In genomic region chr15:94791516-94791915, GRCh38 we compare ENCODE assay signal across 20 cellular contexts.
A peak's percentile ranks its signal among the peaks of the same experiment; 100 is the strongest.
DNase-seq lines count a peak whose midpoint lies in the region; ATAC-seq and TF ChIP-seq lines count a peak whose summit lies in the region.
"Had no signal": no experiment of that assay in that cellular context is flagged by ENCODE, and none has a peak within 500 bp of the region (broad histone marks: within the 10 kb centered on the region; RNA-seq: fewer than 3 reads in every experiment).

No MANE protein-coding gene starts in this region.

- no peak for TF ChIP-seq POLR2A in breast epithelium (IDR thresholded peaks at IDR 0.05)

- POLR2A ChIA-PET in MCF 10A (lab: Yijun Ruan, JAX), result interaction anchor here (0.6 to 3.2 kb wide), 18 partner anchors 10 to 1544 kb away, joined by 3 to 36 read pairs (median 4); no protein-coding TSS in a partner anchor

- dilution Hi-C loops in mammary epithelial cell (cut with HindIII; ENCODE audit: low sequenced_read_pairs), result no loop called here

- BruUV-seq in MCF 10A (replicated peaks; lab: Mats Ljungman, UMichigan) (no TSS peak), mammary epithelial cell (replicated peaks; lab: Mats Ljungman, UMichigan) (no TSS peak)

- H3K4me1 ChIP-seq in breast epithelium (no peaks in the 10 kb centered on the region), mammary epithelial cell (ENCODE audit: insufficient read depth, low read length) (peaks cover 27% of the 10 kb centered on the region), tibial artery (no peaks in the 10 kb centered on the region), upper lobe of right lung (no peaks in the 10 kb centered on the region)
- H3K4me1 ChIP-seq: A549, Caco-2, HAP-1 had no signal

- peaks cover 44% of the 10 kb centered on the region for H3K4me1 Mint-ChIP-seq in MCF 10A (ENCODE audit: insufficient read depth, unreplicated experiment)
- no peaks in the 10 kb centered on the region for H3K4me1 Mint-ChIP-seq in stimulated activated memory B cell treated with anti-CD40 and anti-IgM and Interleukin-4, amounts not matched to agents 10 μg/mL and 1 μg/mL and 100 μg/mL, for 72 hours

- H3K27me3 ChIP-seq in breast epithelium (no peaks in the 10 kb centered on the region), mammary epithelial cell (ENCODE audit: insufficient read depth, low read length) (no peaks in the 10 kb centered on the region), tibial artery (no peaks in the 10 kb centered on the region), upper lobe of right lung (no peaks in the 10 kb centered on the region)

- H3K4me2 ChIP-seq in mammary epithelial cell (ENCODE audit: insufficient read depth, low read depth, low read length), result peak overlapping the region; percentile 87
- H3K4me2 ChIP-seq: A549 had no signal

- H4K20me1 ChIP-seq in mammary epithelial cell (ENCODE audit: insufficient read depth, low read length), result no peaks in the 10 kb centered on the region

- CTCF ChIA-PET in MCF 10A (lab: Yijun Ruan, JAX) (interaction anchor here (0.6 to 1.3 kb wide), 7 partner anchors 114 to 817 kb away, joined by 3 to 5 read pairs (median 3); no protein-coding TSS in a partner anchor), mammary epithelial cell (lab: Charles Lee; ENCODE audit: low non-redundant PET) (interaction anchor here (0.5 kb wide), 1 partner anchor 233 kb away, joined by 5 read pairs; no protein-coding TSS in a partner anchor)

- no peak for ATAC-seq in Right ventricle myocardium superior (ENCODE audit: poor library complexity)
- ATAC-seq in stimulated activated memory B cell treated with anti-CD40 and anti-IgM and Interleukin-4, amounts not matched to agents 10 μg/mL and 1 μg/mL and 100 μg/mL, for 72 hours, result no peak
- ATAC-seq in upper lobe of right lung, result no peak
- ATAC-seq: A549, HepG2 had no signal

- no peaks in the 10 kb centered on the region for H3K9me3 Mint-ChIP-seq in MCF 10A (ENCODE audit: unreplicated experiment)
- peaks cover 10% of the 10 kb centered on the region for H3K9me3 Mint-ChIP-seq in stimulated activated memory B cell treated with anti-CD40 and anti-IgM and Interleukin-4, amounts not matched to agents 10 μg/mL and 1 μg/mL and 100 μg/mL, for 72 hours

- peak; percentile 33 for DNase-seq in MCF 10A (ENCODE audit: unreplicated experiment)
- no peak for DNase-seq in breast epithelium (ENCODE audit: low spot score in 2 of 2)
- peak; percentile 57 for DNase-seq in mammary epithelial cell
- no peak for DNase-seq in epithelial cell of prostate (ENCODE audit: low read depth, low spot score)
- DNase-seq in Right ventricle myocardium superior, result no peak
- DNase-seq in tibial artery, result no peak
- DNase-seq in upper lobe of right lung, result no peak
- DNase-seq: AML-193; Caco-2; CD4-positive, alpha-beta T cell; DMS79; GDM1; GM23248 had no signal

- peak overlapping the region; percentile 68 for H3K4me3 Mint-ChIP-seq in MCF 10A (ENCODE audit: unreplicated experiment)
- no peak overlapping the region for H3K4me3 Mint-ChIP-seq in stimulated activated memory B cell treated with anti-CD40 and anti-IgM and Interleukin-4, amounts not matched to agents 10 μg/mL and 1 μg/mL and 100 μg/mL, for 72 hours
- H3K4me3 Mint-ChIP-seq: CD4-positive, alpha-beta T cell had no signal

- intact Hi-C loops in MCF 10A (cut with micrococcal nuclease), result loop anchor here (2.0 kb wide), 1 partner anchor 117 kb away; no protein-coding TSS in a partner anchor
- intact Hi-C loops in breast epithelium (cut with DNase I; ENCODE audit: low total_unique reads), result loop anchor here (10.0 kb wide), 1 partner anchor 1953 kb away; no protein-coding TSS in a partner anchor
- intact Hi-C loops in mammary epithelial cell (cut with micrococcal nuclease), result loop anchor here (1.0 to 5.0 kb wide), 2 partner anchors 114 to 226 kb away; no protein-coding TSS in a partner anchor
- intact Hi-C loops in Right ventricle myocardium superior (cut with DNase I), result no loop called here
- intact Hi-C loops in tibial artery (cut with DNase I; ENCODE audit: low total_unique reads), result no loop called here
- intact Hi-C loops in upper lobe of right lung (cut with DNase I), result no loop called here

- no peak overlapping the region for H3K4me3 ChIP-seq in breast epithelium
- H3K4me3 ChIP-seq in mammary epithelial cell (replicated peaks in 1 of 3; ENCODE audit: insufficient read depth in 1 of 3, low read depth in 2 of 3, low read length in 3 of 3), result peak overlapping the region in 2 of 3 experiments; percentile 63 to 65
- no peak overlapping the region for H3K4me3 ChIP-seq in tibial artery
- no peak overlapping the region for H3K4me3 ChIP-seq in upper lobe of right lung
- H3K4me3 ChIP-seq: A549, GM23248, HAP-1 had no signal

- H3K27ac ChIP-seq in breast epithelium (no peak overlapping the region), mammary epithelial cell (ENCODE audit: insufficient read depth, low read depth, low read length) (peak overlapping the region; percentile 98), epithelial cell of prostate (peak overlapping the region; percentile 60), tibial artery (no peak overlapping the region), upper lobe of right lung (no peak overlapping the region)
- H3K27ac ChIP-seq: 22Rv1, A549, C4-2B, GM23248, HL-60 had no signal

- no peak for TF ChIP-seq CTCF in MCF 10A (IDR thresholded peaks at IDR 0.05; ENCODE audit: unreplicated experiment)
- no peak for TF ChIP-seq CTCF in breast epithelium (IDR thresholded peaks at IDR 0.05)
- no peak for TF ChIP-seq CTCF in mammary epithelial cell (conservative IDR thresholded peaks at IDR 0.05 in 1 of 2, IDR thresholded peaks at IDR 0.05 in 1 of 2; ENCODE audit: extremely low read depth in 1 of 2, insufficient read depth in 1 of 2, low read depth in 1 of 2, low read length in 2 of 2)
- TF ChIP-seq CTCF in tibial artery (IDR thresholded peaks at IDR 0.05), result no peak
- TF ChIP-seq CTCF in upper lobe of right lung (IDR thresholded peaks at IDR 0.05), result no peak

- H3K9me3 ChIP-seq in breast epithelium (no peaks in the 10 kb centered on the region), mammary epithelial cell (replicated peaks; ENCODE audit: insufficient read depth, low read length) (no peaks in the 10 kb centered on the region), tibial artery (no peaks in the 10 kb centered on the region), upper lobe of right lung (no peaks in the 10 kb centered on the region)
- H3K9me3 ChIP-seq: Caco-2, HAP-1 had no signal

- H2AFZ ChIP-seq in mammary epithelial cell (ENCODE audit: low read depth, low read length), result no peak overlapping the region
- H2AFZ ChIP-seq: GM23248 had no signal

- no peaks in the 10 kb centered on the region for H3K36me3 Mint-ChIP-seq in MCF 10A (ENCODE audit: insufficient read depth, unreplicated experiment)
- H3K36me3 Mint-ChIP-seq in stimulated activated memory B cell treated with anti-CD40 and anti-IgM and Interleukin-4, amounts not matched to agents 10 μg/mL and 1 μg/mL and 100 μg/mL, for 72 hours, result no peaks in the 10 kb centered on the region

- H3K27me3 Mint-ChIP-seq in MCF 10A (ENCODE audit: insufficient read depth, unreplicated experiment), result no peaks in the 10 kb centered on the region
- H3K27me3 Mint-ChIP-seq in stimulated activated memory B cell treated with anti-CD40 and anti-IgM and Interleukin-4, amounts not matched to agents 10 μg/mL and 1 μg/mL and 100 μg/mL, for 72 hours, result no peaks in the 10 kb centered on the region

- in situ Hi-C loops in mammary epithelial cell (cut with MboI; ENCODE audit: low sequenced_read_pairs in 2 of 2), result no loop called here

- H3K9ac ChIP-seq in mammary epithelial cell (ENCODE audit: insufficient read depth, low read length), result peak overlapping the region; percentile 49
- H3K9ac ChIP-seq: GM23248 had no signal

- H3K36me3 ChIP-seq in breast epithelium (no peaks in the 10 kb centered on the region), mammary epithelial cell (ENCODE audit: insufficient read depth, low read length) (no peaks in the 10 kb centered on the region), tibial artery (no peaks in the 10 kb centered on the region), upper lobe of right lung (no peaks in the 10 kb centered on the region)
- H3K36me3 ChIP-seq: HAP-1 had no signal

- peak overlapping the region; percentile 89 for H3K27ac Mint-ChIP-seq in MCF 10A (ENCODE audit: low read depth, unreplicated experiment)
- H3K27ac Mint-ChIP-seq in stimulated activated memory B cell treated with anti-CD40 and anti-IgM and Interleukin-4, amounts not matched to agents 10 μg/mL and 1 μg/mL and 100 μg/mL, for 72 hours, result no peak overlapping the region
- H3K27ac Mint-ChIP-seq: CD4-positive, alpha-beta T cell had no signal

- peaks cover 28% of the 10 kb centered on the region for H3K79me2 ChIP-seq in mammary epithelial cell (ENCODE audit: insufficient read depth, low read length)

- 4% methylated on average over 2 of the region's 2 CpGs for WGBS in mammary epithelial cell (ENCODE audit: low coverage, missing lambda C conversion rate)

Comparison
In these comparisons a context has a peak if more than half of its experiments do, and no peak if none do; other contexts are left out.
1. DNase-seq: peak in MCF 10A (single experiment) and mammary epithelial cell (single experiment); none in breast epithelium (0 of 2), epithelial cell of prostate (single experiment), Right ventricle myocardium superior (single experiment), tibial artery (0 of 2) and upper lobe of right lung (single experiment).
2. H3K27ac ChIP-seq: peak in mammary epithelial cell (single experiment) and epithelial cell of prostate (single experiment); none in breast epithelium (0 of 2), tibial artery (0 of 2) and upper lobe of right lung (single experiment).
3. H3K4me3 ChIP-seq: peak in mammary epithelial cell (2 of 3); none in breast epithelium (0 of 3), tibial artery (0 of 2) and upper lobe of right lung (single experiment).
4. intact Hi-C loops: an anchor here in MCF 10A (2.0 kb wide), breast epithelium (10.0 kb wide) and mammary epithelial cell (1.0 to 5.0 kb wide); none called in Right ventricle myocardium superior, tibial artery and upper lobe of right lung.